In genomic region chr19:3275583-3276340, GRCh38 we compare ENCODE assay signal across 8 cellular contexts. TPM values are rescaled to one million over a fixed set of nuclear protein-coding genes. Genes with fewer than 3 reads are reported as not detected.
DNase-seq lines count a peak whose midpoint lies in the region; ATAC-seq and TF ChIP-seq lines count a peak whose summit lies in the region.

No MANE protein-coding gene starts in this region.

- H3K27me3 ChIP-seq in HUES6 (ENCODE audit: control insufficient read depth, insufficient read depth, low read length): peaks cover 49% of the 10 kb centered on the region
- peaks cover 7% of the 10 kb centered on the region; the same call in 1 of the 2 replicates for H3K27me3 ChIP-seq in PC-9 (ENCODE audit: insufficient read depth, low read depth)
- H3K27me3 ChIP-seq in esophagus (ENCODE audit: control insufficient read depth in 1 of 2, insufficient read depth in 2 of 2, low read length in 2 of 2): peaks cover 0 to 2% of the 10 kb centered on the region in 2 donors

- peak overlapping the region; percentile 77 for H3K4me2 ChIP-seq in PC-9

- peak overlapping the region; percentile 78 for H2AFZ ChIP-seq in PC-9

- TF ChIP-seq CTCF in Calu3 (IDR thresholded peaks at IDR 0.05; ENCODE audit: unreplicated experiment): peak; percentile 54
- peak; percentile 64 for TF ChIP-seq CTCF in PC-9 (conservative IDR thresholded peaks at IDR 0.05)

- H3K36me3 ChIP-seq in HUES6 (ENCODE audit: control insufficient read depth, insufficient read depth, low read length) (no peaks in the 10 kb centered on the region), PC-9 (ENCODE audit: low read depth) (no peaks in the 10 kb centered on the region), esophagus (ENCODE audit: control insufficient read depth in 2 of 2, insufficient read depth in 2 of 2, low read length in 1 of 2) (no peaks in the 10 kb centered on the region)

- H3F3A ChIP-seq in PC-9 (ENCODE audit: insufficient read depth, low read depth): 0 out of 2 replicates have a peak, but pooled peaks cover 2% of the 10 kb centered on the region

- H3K9me3 ChIP-seq in HUES6 (ENCODE audit: control insufficient read depth, insufficient read depth, low read depth, low read length) (peaks cover 7% of the 10 kb centered on the region; the same call in 1 of the 2 replicates), PC-9 (ENCODE audit: insufficient read depth, low read depth) (no peaks in the 10 kb centered on the region), esophagus (ENCODE audit: control insufficient read depth in 2 of 2, insufficient read depth in 1 of 2, low read depth in 1 of 2, low read length in 1 of 2) (peaks cover 2 to 12% of the 10 kb centered on the region in 2 donors)

- H3K79me2 ChIP-seq in PC-9 (ENCODE audit: low read depth): no peaks in the 10 kb centered on the region

- no peaks in the 10 kb centered on the region for H3K9me2 ChIP-seq in PC-9 (ENCODE audit: insufficient read depth)

- H3K27ac ChIP-seq in HUES6 (ENCODE audit: low read depth, low read length): no peak overlapping the region
- no peak overlapping the region for H3K27ac ChIP-seq in PC-9
- H3K27ac ChIP-seq in esophagus (ENCODE audit: low read depth in 2 of 2, low read length in 1 of 2): peak overlapping the region in 1 of 2 donors; percentile 15

- H3K4me3 Mint-ChIP-seq in Calu3 (ENCODE audit: low read depth, unreplicated experiment): peak overlapping the region; percentile 76
- peak overlapping the region; percentile 93 for H3K4me3 Mint-ChIP-seq in natural killer cell treated with Interleukin-12 subunit alpha and Interleukin-12 subunit beta and Interleukin-15 and Interleukin-18, amount 100 ng/mL, for 72 hours

- peaks cover 3% of the 10 kb centered on the region for H3K4me1 ChIP-seq in HUES6 (ENCODE audit: control insufficient read depth, insufficient read depth, low read length)
- H3K4me1 ChIP-seq in PC-9 (replicated peaks; ENCODE audit: insufficient read depth): no peaks in the 10 kb centered on the region
- H3K4me1 ChIP-seq in esophagus (ENCODE audit: control insufficient read depth in 2 of 2, insufficient read depth in 2 of 2, low read length in 1 of 2): no peaks in the 10 kb centered on the region

- peaks cover 7% of the 10 kb centered on the region for H3K4me1 Mint-ChIP-seq in Calu3 (ENCODE audit: low read depth, unreplicated experiment)
- peaks cover 7 to 16% of the 10 kb centered on the region in 2 donors for H3K4me1 Mint-ChIP-seq in natural killer cell treated with Interleukin-12 subunit alpha and Interleukin-12 subunit beta and Interleukin-15 and Interleukin-18, amount 100 ng/mL, for 72 hours (ENCODE audit: low read depth in 2 of 2)

- no peak overlapping the region for H3K9ac ChIP-seq in HUES6 (ENCODE audit: low read length)

- no peaks in the 10 kb centered on the region for H3K9me3 Mint-ChIP-seq in Calu3 (ENCODE audit: low read depth, unreplicated experiment)
- no peaks in the 10 kb centered on the region for H3K9me3 Mint-ChIP-seq in natural killer cell treated with Interleukin-12 subunit alpha and Interleukin-12 subunit beta and Interleukin-15 and Interleukin-18, amount 100 ng/mL, for 72 hours

- peak; percentile 91 to 93 for ATAC-seq in natural killer cell treated with Interleukin-12 subunit alpha and Interleukin-12 subunit beta and Interleukin-15 and Interleukin-18, amount 100 ng/mL, for 72 hours
- no peak for ATAC-seq in HG03354 (IDR thresholded peaks at IDR 0.05; ENCODE audit: poor library complexity, severe bottlenecking, unreplicated experiment)

- peak; percentile 81 for DNase-seq in Calu3
- peak; percentile 68 to 78 for DNase-seq in PC-9
- DNase-seq in activated T-cell treated with anti-CD3 and anti-CD28 coated beads for 4 hours: peak; percentile 85
- DNase-seq in natural killer cell treated with Interleukin-12 subunit alpha and Interleukin-12 subunit beta and Interleukin-15 and Interleukin-18, amount 100 ng/mL, for 72 hours (ENCODE audit: low spot score): peak; percentile 88
- DNase-seq in stimulated activated naive CD4-positive, alpha-beta T cell (lab: John Stamatoyannopoulos, UW): peak; percentile 96 to 99 (median 97)

- no peak overlapping the region for H3K27ac Mint-ChIP-seq in Calu3 (ENCODE audit: unreplicated experiment)
- H3K27ac Mint-ChIP-seq in natural killer cell treated with Interleukin-12 subunit alpha and Interleukin-12 subunit beta and Interleukin-15 and Interleukin-18, amount 100 ng/mL, for 72 hours: peak overlapping the region; percentile 44 to 65

- intact Hi-C loops in Calu3 (cut with micrococcal nuclease; ENCODE audit: unreplicated experiment): no loop called here
- intact Hi-C loops in PC-9 (cut with micrococcal nuclease; ENCODE audit: unreplicated experiment): loop anchor here (1.0 kb wide), 1 partner anchor 10 kb away; no protein-coding TSS in a partner anchor

- H3K4me3 ChIP-seq in HUES6 (ENCODE audit: low read depth, low read length) (peak overlapping the region; percentile 82), PC-9 (peak overlapping the region; percentile 50; the same call in 1 of the 2 replicates), esophagus (ENCODE audit: low read depth in 1 of 2, low read length in 2 of 2) (peak overlapping the region; percentile 22 to 37)

- POLR2A ChIA-PET in PC-9 (lab: Charles Lee; ENCODE audit: unreplicated experiment): interaction anchor here (0.6 kb wide), 5 partner anchors 33 to 231 kb away, joined by 3 to 26 read pairs (median 13); partner anchors contain the start of gene NCLN

- H3K27me3 Mint-ChIP-seq in Calu3 (ENCODE audit: unreplicated experiment): peaks cover 81% of the 10 kb centered on the region
- H3K27me3 Mint-ChIP-seq in natural killer cell treated with Interleukin-12 subunit alpha and Interleukin-12 subunit beta and Interleukin-15 and Interleukin-18, amount 100 ng/mL, for 72 hours: peaks cover 0 to 11% of the 10 kb centered on the region in 2 donors

- H4K20me1 ChIP-seq in PC-9 (ENCODE audit: insufficient read depth): no peaks in the 10 kb centered on the region

- BruUV-seq in Calu3 (replicated peaks; lab: Mats Ljungman, UMichigan): no TSS peak
- no TSS peak for BruUV-seq in PC-9 (replicated peaks; lab: Mats Ljungman, UMichigan)

- CTCF ChIA-PET in Calu3 (lab: Charles Lee) (interaction anchor here (0.6 to 1.1 kb wide), 6 partner anchors 9 to 325 kb away, joined by 3 to 11 read pairs (median 4); no protein-coding TSS in a partner anchor), PC-9 (lab: Charles Lee) (interaction anchor here (0.5 to 1.4 kb wide), 8 partner anchors 9 to 572 kb away, joined by 4 to 9 read pairs (median 6); partner anchors contain the start of gene SMIM44)

- WGBS in esophagus, 2 donors: 2% methylated on average over 42 to 45 of the region's 45 CpGs

- no peaks in the 10 kb centered on the region for H3K36me3 Mint-ChIP-seq in Calu3 (ENCODE audit: insufficient read depth, unreplicated experiment)
- no peaks in the 10 kb centered on the region for H3K36me3 Mint-ChIP-seq in natural killer cell treated with Interleukin-12 subunit alpha and Interleukin-12 subunit beta and Interleukin-15 and Interleukin-18, amount 100 ng/mL, for 72 hours

RNA-seq across cellular contexts. Expression of gene CELF5, which starts 51.3 kb away (rescaled TPM):
- 0.40 and 0.64 TPM in 2 replicates for total RNA-seq in Calu3 (2022)
- 0.20 and 0.48 TPM in 2 replicates for total RNA-seq in PC-9 (2021)
- under 1 TPM; 0.06 to 0.16 TPM for polyA plus RNA-seq in esophagus
- total RNA-seq in natural killer cell treated with Interleukin-12 subunit alpha and Interleukin-12 subunit beta and Interleukin-15 and Interleukin-18, amount 100 ng/mL, for 72 hours: under 1 TPM in 1 of 2 donors, not detected in 1; 0.59 TPM

Comparison
In these comparisons a context has a peak if more than half of its experiments do, and no peak if none do; other contexts are left out.
1. H3K4me3 ChIP-seq: peak in every context shown above with its lines; median percentile 82 in HUES6; 50 in PC-9; 30 in esophagus.